ENCODE assay signal across 10 cellular contexts in genomic region chr1:234216116-234216703, GRCh38.
DNase-seq lines count a peak whose midpoint lies in the region; ATAC-seq lines count a peak whose summit lies in the region.
"Had no signal": no experiment of that assay in that cellular context is flagged by ENCODE, and none has a peak within 500 bp of the region (broad histone marks: within the 10 kb centered on the region; RNA-seq: fewer than 3 reads in every experiment).

No MANE protein-coding gene starts in this region.

- in situ Hi-C loops in G401 (cut with HindIII; ENCODE audit: low sequenced_read_pairs), result no loop called here

- no peak overlapping the region for H3K27ac Mint-ChIP-seq in central memory CD8-positive, alpha-beta T cell (ENCODE audit: low read depth)
- no peak overlapping the region for H3K27ac Mint-ChIP-seq in activated T-cell treated with anti-CD3 and anti-CD28 coated beads, Interleukin-2, amount 50 U/mL, for 72 hours

- peaks cover 30% of the 10 kb centered on the region for H3K27me3 Mint-ChIP-seq in central memory CD8-positive, alpha-beta T cell
- peaks cover 39% of the 10 kb centered on the region for H3K27me3 Mint-ChIP-seq in activated T-cell treated with anti-CD3 and anti-CD28 coated beads, Interleukin-2, amount 50 U/mL, for 72 hours (ENCODE audit: low read depth)

- peak overlapping the region; percentile 14 for H3K4me3 Mint-ChIP-seq in central memory CD8-positive, alpha-beta T cell
- peak overlapping the region in 1 of 2 donors; percentile 9 for H3K4me3 Mint-ChIP-seq in activated T-cell treated with anti-CD3 and anti-CD28 coated beads, Interleukin-2, amount 50 U/mL, for 72 hours

- no peaks in the 10 kb centered on the region for H3K36me3 Mint-ChIP-seq in central memory CD8-positive, alpha-beta T cell (ENCODE audit: insufficient read depth)
- no peaks in the 10 kb centered on the region for H3K36me3 Mint-ChIP-seq in activated T-cell treated with anti-CD3 and anti-CD28 coated beads, Interleukin-2, amount 50 U/mL, for 72 hours (ENCODE audit: insufficient read depth in 2 of 2)

- no peaks in the 10 kb centered on the region for H3K9me3 Mint-ChIP-seq in central memory CD8-positive, alpha-beta T cell
- no peaks in the 10 kb centered on the region for H3K9me3 Mint-ChIP-seq in activated T-cell treated with anti-CD3 and anti-CD28 coated beads, Interleukin-2, amount 50 U/mL, for 72 hours

- ATAC-seq in GM18909 (IDR thresholded peaks at IDR 0.05; ENCODE audit: poor library complexity, unreplicated experiment) (peak; percentile 39), HG03342 (IDR thresholded peaks at IDR 0.05; ENCODE audit: unreplicated experiment) (peak; percentile 35), GM18520 (IDR thresholded peaks at IDR 0.05; ENCODE audit: unreplicated experiment) (no peak)
- no peak for ATAC-seq in central memory CD8-positive, alpha-beta T cell (replicated peaks; ENCODE audit: extremely low read depth, poor library complexity, severe bottlenecking)
- no peak for ATAC-seq in activated T-cell treated with anti-CD3 and anti-CD28 coated beads, Interleukin-2, amount 50 U/mL, for 72 hours (replicated peaks in 1 of 2)
- ATAC-seq: body of pancreas had no signal

- peak; percentile 35 for DNase-seq in G401 (ENCODE audit: low spot score)
- no peak for DNase-seq in central memory CD8-positive, alpha-beta T cell (ENCODE audit: low spot score in 2 of 2)
- DNase-seq in NOMO-1 treated with dmso at 0.1 percent for 144 hours (lab: John Stamatoyannopoulos, UW; ENCODE audit: unreplicated experiment), result no peak
- no peak for DNase-seq in activated T-cell treated with anti-CD3 and anti-CD28 coated beads, Interleukin-2, amount 50 U/mL, for 72 hours
- DNase-seq in NCI-H446 treated with DMSO at 0.1 percent for 48 hours (lab: John Stamatoyannopoulos, UW), result no peak
- DNase-seq: body of pancreas, NCI-H2171 treated with DMSO at 0.1 percent for 48 hours had no signal

- H3K4me1 Mint-ChIP-seq in central memory CD8-positive, alpha-beta T cell, result no peaks in the 10 kb centered on the region
- H3K4me1 Mint-ChIP-seq in activated T-cell treated with anti-CD3 and anti-CD28 coated beads, Interleukin-2, amount 50 U/mL, for 72 hours (ENCODE audit: low read depth), result peaks cover 17% of the 10 kb centered on the region

Comparison
In these comparisons a context has a peak if more than half of its experiments do, and no peak if none do; other contexts are left out.
1. ATAC-seq: peak in GM18909 (single experiment) and HG03342 (single experiment); none in central memory CD8-positive, alpha-beta T cell (single experiment), GM18520 (single experiment) and activated T-cell treated with anti-CD3 and anti-CD28 coated beads, Interleukin-2, amount 50 U/mL, for 72 hours (0 of 2).